In the genomic region with DNA sequence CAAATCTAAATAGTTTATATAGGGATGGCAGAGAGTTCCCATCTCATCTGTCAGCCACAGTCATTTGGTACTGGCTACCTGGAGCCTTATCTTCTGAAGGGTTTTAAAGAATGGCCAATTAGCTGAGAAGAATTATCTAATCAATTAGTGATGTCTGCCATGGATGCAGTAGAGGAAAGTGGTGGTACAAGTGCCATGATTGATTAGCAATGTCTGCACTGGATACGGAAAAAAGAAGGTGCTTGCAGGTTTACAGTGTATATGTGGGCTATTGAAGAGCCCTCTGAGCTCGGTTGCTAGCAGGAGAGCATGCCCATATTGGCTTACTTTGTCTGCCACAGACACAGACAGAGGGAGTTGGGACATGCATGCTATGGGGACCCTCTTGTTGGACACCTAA, we compare ENCODE assay signal across 20 cellular contexts. TPM values are rescaled to one million over a fixed set of nuclear protein-coding genes. Genes with fewer than 3 reads are reported as not detected.
DNase-seq lines count a peak whose midpoint lies in the region; ATAC-seq and TF ChIP-seq lines count a peak whose summit lies in the region.
"Had no signal": no experiment of that assay in that cellular context is flagged by ENCODE, and none has a peak within 500 bp of the region (broad histone marks: within the 10 kb centered on the region; RNA-seq: fewer than 3 reads in every experiment).

No MANE protein-coding gene starts in this region.

- no peak overlapping the region for H3K4me3 Mint-ChIP-seq in activated naive CD8-positive, alpha-beta T cell
- no peak overlapping the region for H3K4me3 Mint-ChIP-seq in activated naive CD8-positive, alpha-beta T cell treated with anti-CD3 and anti-CD28 coated beads, Interleukin-2, amount 50 U/mL, for 24 hours
- no peak overlapping the region for H3K4me3 Mint-ChIP-seq in CD4-positive, CD25-positive, alpha-beta regulatory T cell
- H3K4me3 Mint-ChIP-seq: B cell; CD8-positive, alpha-beta T cell; GM23338; IgD-negative memory B cell had no signal

- DNase-seq in activated naive CD8-positive, alpha-beta T cell treated with anti-CD3 and anti-CD28 coated beads, Interleukin-2, amount 50 U/mL, for 24 hours, result no peak
- no peak for DNase-seq in CD4-positive, CD25-positive, alpha-beta regulatory T cell
- DNase-seq in esophagus muscularis mucosa (ENCODE audit: extremely low spot score) (peak; percentile 47), GM03348 (ENCODE audit: low spot score) (no peak), Karpas-422 (no peak), GDM1 (lab: John Stamatoyannopoulos, UW) (no peak)
- DNase-seq: 8988T; Calu3; CD8-positive, alpha-beta T cell; H7; KG1 had no signal

- H3K27me3 ChIP-seq in CD4-positive, CD25-positive, alpha-beta regulatory T cell (ENCODE audit: control insufficient read depth, insufficient read depth, low read length), result no peaks in the 10 kb centered on the region
- H3K27me3 ChIP-seq in esophagus muscularis mucosa (no peaks in the 10 kb centered on the region), Karpas-422 (ENCODE audit: low read length) (no peaks in the 10 kb centered on the region)

- no peak overlapping the region for H3K27ac ChIP-seq in CD4-positive, CD25-positive, alpha-beta regulatory T cell (ENCODE audit: insufficient read depth, low read length, poor library complexity, severe bottlenecking)
- H3K27ac ChIP-seq in HEK293 (ENCODE audit: extremely low read depth, low read depth, low read length) (no peak overlapping the region), esophagus muscularis mucosa (replicated peaks in 1 of 4) (no peak overlapping the region), Karpas-422 (ENCODE audit: low read length) (no peak overlapping the region)
- H3K27ac ChIP-seq: C4-2B had no signal

- H3K27me3 Mint-ChIP-seq in activated naive CD8-positive, alpha-beta T cell, result no peaks in the 10 kb centered on the region
- no peaks in the 10 kb centered on the region for H3K27me3 Mint-ChIP-seq in activated naive CD8-positive, alpha-beta T cell treated with anti-CD3 and anti-CD28 coated beads, Interleukin-2, amount 50 U/mL, for 24 hours
- no peaks in the 10 kb centered on the region for H3K27me3 Mint-ChIP-seq in CD4-positive, CD25-positive, alpha-beta regulatory T cell
- H3K27me3 Mint-ChIP-seq: B cell, IgD-negative memory B cell had no signal

- H2AFZ ChIP-seq in Karpas-422 (ENCODE audit: low read length), result no peak overlapping the region
- H2AFZ ChIP-seq: GM23338 had no signal

- H3K36me3 ChIP-seq in CD4-positive, CD25-positive, alpha-beta regulatory T cell (ENCODE audit: control insufficient read depth, insufficient read depth, low read length), result peaks cover 50% of the 10 kb centered on the region
- H3K36me3 ChIP-seq in HEK293 (ENCODE audit: control insufficient read depth in 2 of 2, insufficient read depth in 1 of 2, low read length in 2 of 2), result peaks cover 0 to 7% of the 10 kb centered on the region in 2 experiments; a peak in 1 of 3 replicates
- peaks cover 0 to 60% (median 36%) of the 10 kb centered on the region in 4 donors for H3K36me3 ChIP-seq in esophagus muscularis mucosa
- H3K36me3 ChIP-seq in Karpas-422 (ENCODE audit: insufficient read depth, low read length), result no peaks in the 10 kb centered on the region

- CTCF ChIA-PET in HEK293 (lab: Yijun Ruan, JAX), result interaction anchor here (0.6 to 1.0 kb wide), 2 partner anchors 21 to 374 kb away, joined by 3 read pairs; no protein-coding TSS in a partner anchor

- no peaks in the 10 kb centered on the region for H3K4me1 Mint-ChIP-seq in activated naive CD8-positive, alpha-beta T cell (ENCODE audit: low read depth)
- H3K4me1 Mint-ChIP-seq in activated naive CD8-positive, alpha-beta T cell treated with anti-CD3 and anti-CD28 coated beads, Interleukin-2, amount 50 U/mL, for 24 hours, result no peaks in the 10 kb centered on the region
- peaks cover 0 to 7% (median 3%) of the 10 kb centered on the region in 4 donors for H3K4me1 Mint-ChIP-seq in CD4-positive, CD25-positive, alpha-beta regulatory T cell
- H3K4me1 Mint-ChIP-seq: GM23338 had no signal

- no peaks in the 10 kb centered on the region for H3K4me1 ChIP-seq in CD4-positive, CD25-positive, alpha-beta regulatory T cell (ENCODE audit: control insufficient read depth, insufficient read depth, low read length, poor library complexity, severe bottlenecking)
- H3K4me1 ChIP-seq in HEK293 (ENCODE audit: control insufficient read depth, insufficient read depth, low read length) (no peaks in the 10 kb centered on the region), esophagus muscularis mucosa (peaks cover 0 to 9% (median 2%) of the 10 kb centered on the region in 4 donors), Karpas-422 (ENCODE audit: low read length) (no peaks in the 10 kb centered on the region)

- no peak for TF ChIP-seq POLR2A in esophagus muscularis mucosa (IDR thresholded peaks at IDR 0.05; ENCODE audit: low read depth)

- no peak overlapping the region for H3K4me3 ChIP-seq in CD4-positive, CD25-positive, alpha-beta regulatory T cell (ENCODE audit: low read depth, low read length)
- no peak overlapping the region for H3K4me3 ChIP-seq in HEK293 (ENCODE audit: low read depth, low read length)
- H3K4me3 ChIP-seq in esophagus muscularis mucosa, result no peak overlapping the region
- H3K4me3 ChIP-seq in Karpas-422 (ENCODE audit: low read length), result no peak overlapping the region
- H3K4me3 ChIP-seq: GM23338 had no signal

- no peak for ATAC-seq in activated naive CD8-positive, alpha-beta T cell treated with anti-CD3 and anti-CD28 coated beads, Interleukin-2, amount 50 U/mL, for 24 hours
- no peak for ATAC-seq in CD4-positive, CD25-positive, alpha-beta regulatory T cell (ENCODE audit: low read depth in 2 of 2)
- ATAC-seq: CD8-positive, alpha-beta T cell; GM23338; HCT116; HepG2 had no signal

- TF ChIP-seq CTCF in HEK293 (tag by site-specific recombination; IDR thresholded peaks at IDR 0.05), result no peak
- TF ChIP-seq CTCF in esophagus muscularis mucosa (IDR thresholded peaks at IDR 0.05), result no peak

- no peak overlapping the region for H3K9ac ChIP-seq in Karpas-422 (ENCODE audit: low read length)

- no peak overlapping the region for H3K4me2 ChIP-seq in Karpas-422 (ENCODE audit: low read depth, low read length, poor library complexity, severe bottlenecking)
- H3K4me2 ChIP-seq: GM23338 had no signal

- intact Hi-C loops in esophagus muscularis mucosa (cut with DNase I), result no loop called here

- H3K79me2 ChIP-seq in Karpas-422 (ENCODE audit: low read length), result no peaks in the 10 kb centered on the region

- POLR2A ChIA-PET in HEK293 (lab: Yijun Ruan, JAX), result no interaction called here

- peak overlapping the region; percentile 34 for H3K27ac Mint-ChIP-seq in activated naive CD8-positive, alpha-beta T cell
- no peak overlapping the region for H3K27ac Mint-ChIP-seq in activated naive CD8-positive, alpha-beta T cell treated with anti-CD3 and anti-CD28 coated beads, Interleukin-2, amount 50 U/mL, for 24 hours
- peak overlapping the region; percentile 33 to 63 (median 34) for H3K27ac Mint-ChIP-seq in CD4-positive, CD25-positive, alpha-beta regulatory T cell
- H3K27ac Mint-ChIP-seq: B cell; CD8-positive, alpha-beta T cell; GM23338; IgD-negative memory B cell had no signal

- TF ChIP-seq EP300 in esophagus muscularis mucosa (IDR thresholded peaks at IDR 0.05), result no peak

- no peaks in the 10 kb centered on the region for H3K9me3 ChIP-seq in CD4-positive, CD25-positive, alpha-beta regulatory T cell (ENCODE audit: control insufficient read depth in 2 of 2, low read length in 2 of 2)
- no peaks in the 10 kb centered on the region for H3K9me3 ChIP-seq in HEK293 (ENCODE audit: control insufficient read depth, insufficient read depth, low read depth, low read length)
- no peaks in the 10 kb centered on the region for H3K9me3 ChIP-seq in esophagus muscularis mucosa
- H3K9me3 ChIP-seq in Karpas-422 (ENCODE audit: low read length), result no peaks in the 10 kb centered on the region

- 71% methylated on average over 2 of the region's 2 CpGs for WGBS in esophagus muscularis mucosa

- no peaks in the 10 kb centered on the region for H3K9me3 Mint-ChIP-seq in activated naive CD8-positive, alpha-beta T cell (ENCODE audit: low read depth)
- no peaks in the 10 kb centered on the region for H3K9me3 Mint-ChIP-seq in activated naive CD8-positive, alpha-beta T cell treated with anti-CD3 and anti-CD28 coated beads, Interleukin-2, amount 50 U/mL, for 24 hours
- no peaks in the 10 kb centered on the region for H3K9me3 Mint-ChIP-seq in CD4-positive, CD25-positive, alpha-beta regulatory T cell
- H3K9me3 Mint-ChIP-seq: CD8-positive, alpha-beta T cell; GM23338; IgD-negative memory B cell had no signal

- no peaks in the 10 kb centered on the region for H3K9me2 ChIP-seq in Karpas-422 (replicated peaks; ENCODE audit: insufficient read depth, low read length)

- H3K36me3 Mint-ChIP-seq in activated naive CD8-positive, alpha-beta T cell, result peaks cover 15% of the 10 kb centered on the region
- peaks cover 4% of the 10 kb centered on the region for H3K36me3 Mint-ChIP-seq in activated naive CD8-positive, alpha-beta T cell treated with anti-CD3 and anti-CD28 coated beads, Interleukin-2, amount 50 U/mL, for 24 hours (ENCODE audit: low read depth)
- H3K36me3 Mint-ChIP-seq in CD4-positive, CD25-positive, alpha-beta regulatory T cell, result peaks cover 36% of the 10 kb centered on the region

- H4K20me1 ChIP-seq in Karpas-422 (ENCODE audit: insufficient read depth, low read depth, low read length), result no peaks in the 10 kb centered on the region

TF ChIP-seq in HEK293, 187 proteins besides CTCF, POLR2A, EP300 and RAD21:
- no peak for TF ChIP-seq ZNF544 (tag by site-specific recombination; IDR thresholded peaks at IDR 0.05)
- TF ChIP-seq ZBTB17 (tag by site-specific recombination; IDR thresholded peaks at IDR 0.05), result peak; percentile 74
- TF ChIP-seq ZNF621 (tag by site-specific recombination; IDR thresholded peaks at IDR 0.05), result no peak
- TF ChIP-seq ZNF23 (tag by site-specific recombination; IDR thresholded peaks at IDR 0.05; ENCODE audit: borderline replicate concordance), result peak; percentile 75; the same call in 1 of the 2 replicates

RNA-seq across cellular contexts. Expression of a gene that starts 7.9 kb away (rescaled TPM):
- total RNA-seq in CD4-positive, CD25-positive, alpha-beta regulatory T cell, result 82.2 TPM
- 10 to 100 TPM; 58.2 to 82.2 (median 73.4) TPM for polyA plus RNA-seq in CD4-positive, CD25-positive, alpha-beta regulatory T cell
- total RNA-seq in esophagus muscularis mucosa, result 1 to 10 TPM; 4.8 to 9.1 (median 7.4) TPM
- 3.0 and 6.3 TPM in 2 replicates for total RNA-seq in Karpas-422 (2014; rRNA removed; shearing (Covaris generic); ENCODE audit: low replicate concordance)
- total RNA-seq: A673, GM23338, H7 had no signal

RNA-seq across cellular contexts. Expression of a gene that starts 32.1 kb away (rescaled TPM):
- total RNA-seq in CD4-positive, CD25-positive, alpha-beta regulatory T cell, result 36.5 TPM
- 10 to 100 TPM; 12.2 to 17.7 (median 14.5) TPM for polyA plus RNA-seq in CD4-positive, CD25-positive, alpha-beta regulatory T cell
- total RNA-seq in esophagus muscularis mucosa, result 1 to 10 TPM; 6.0 to 9.6 (median 9.2) TPM
- 6.3 and 7.9 TPM in 2 replicates for total RNA-seq in Karpas-422 (2014; rRNA removed; shearing (Covaris generic); ENCODE audit: low replicate concordance)
